In genomic region chr11:62427630-62428233, GRCh38 we compare ENCODE assay signal across 8 cellular contexts. TPM values are rescaled to one million over a fixed set of nuclear protein-coding genes. Genes with fewer than 3 reads are reported as not detected.
DNase-seq lines count a peak whose midpoint lies in the region; ATAC-seq and TF ChIP-seq lines count a peak whose summit lies in the region.

No MANE protein-coding gene starts in this region.

- H3K36me3 ChIP-seq in ovary: no peaks in the 10 kb centered on the region

- TF ChIP-seq CTCF in mesothelial cell of epicardium (IDR thresholded peaks at IDR 0.05; ENCODE audit: unreplicated experiment) (no peak), ovary (IDR thresholded peaks at IDR 0.05) (no peak)

- peak overlapping the region; percentile 89 for H3K27ac Mint-ChIP-seq in activated T-helper 2 cell treated with anti-CD3 and anti-CD28 coated beads, Interferon-gamma antibody, Interleukin-2, Interleukin-4, amounts not matched to agents 10 μg/mL and 5 μg/mL and 100 μg/mL, durations not matched to agents 14 hours and 24 hours and 36 hours
- peak overlapping the region; percentile 90 for H3K27ac Mint-ChIP-seq in mesothelial cell of epicardium

- ATAC-seq in GM19452 (IDR thresholded peaks at IDR 0.05; ENCODE audit: unreplicated experiment): no peak

- H3K4me1 ChIP-seq in ovary (ENCODE audit: insufficient read depth): peaks cover 2% of the 10 kb centered on the region

- H3K36me3 Mint-ChIP-seq in activated T-helper 2 cell treated with anti-CD3 and anti-CD28 coated beads, Interferon-gamma antibody, Interleukin-2, Interleukin-4, amounts not matched to agents 10 μg/mL and 5 μg/mL and 100 μg/mL, durations not matched to agents 14 hours and 24 hours and 36 hours (ENCODE audit: low read depth): no peaks in the 10 kb centered on the region
- H3K36me3 Mint-ChIP-seq in mesothelial cell of epicardium: no peaks in the 10 kb centered on the region

- peaks cover 53% of the 10 kb centered on the region for H3K4me1 Mint-ChIP-seq in activated T-helper 2 cell treated with anti-CD3 and anti-CD28 coated beads, Interferon-gamma antibody, Interleukin-2, Interleukin-4, amounts not matched to agents 10 μg/mL and 5 μg/mL and 100 μg/mL, durations not matched to agents 14 hours and 24 hours and 36 hours (ENCODE audit: low read depth)
- peaks cover 69% of the 10 kb centered on the region for H3K4me1 Mint-ChIP-seq in mesothelial cell of epicardium

- no peaks in the 10 kb centered on the region for H3K27me3 ChIP-seq in ovary

- H3K4me3 ChIP-seq in ovary: no peak overlapping the region

- 45 to 49% (median 47%) methylated on average over 6 of the region's 6 CpGs for WGBS in ovary, 3 donors

- no peaks in the 10 kb centered on the region for H3K9me3 Mint-ChIP-seq in activated T-helper 2 cell treated with anti-CD3 and anti-CD28 coated beads, Interferon-gamma antibody, Interleukin-2, Interleukin-4, amounts not matched to agents 10 μg/mL and 5 μg/mL and 100 μg/mL, durations not matched to agents 14 hours and 24 hours and 36 hours
- H3K9me3 Mint-ChIP-seq in mesothelial cell of epicardium: peaks cover 6% of the 10 kb centered on the region

- intact Hi-C loops in activated T-helper 2 cell treated with anti-CD3 and anti-CD28 coated beads, Interferon-gamma antibody, Interleukin-2, Interleukin-4, amounts not matched to agents 10 μg/mL and 5 μg/mL and 100 μg/mL, durations not matched to agents 14 hours and 24 hours and 36 hours (cut with micrococcal nuclease): loop anchor here (1.0 to 10.0 kb wide), 4 partner anchors 112 to 267 kb away; no protein-coding TSS in a partner anchor
- intact Hi-C loops in ovary (cut with DNase I): loop anchor here in 1 of 4 donors (10.0 kb wide), 1 partner anchor 267 kb away; no protein-coding TSS in a partner anchor

- no peaks in the 10 kb centered on the region for H3K27me3 Mint-ChIP-seq in activated T-helper 2 cell treated with anti-CD3 and anti-CD28 coated beads, Interferon-gamma antibody, Interleukin-2, Interleukin-4, amounts not matched to agents 10 μg/mL and 5 μg/mL and 100 μg/mL, durations not matched to agents 14 hours and 24 hours and 36 hours (ENCODE audit: low read depth)
- H3K27me3 Mint-ChIP-seq in mesothelial cell of epicardium (ENCODE audit: low read depth): no peaks in the 10 kb centered on the region

- no peak overlapping the region for H3K27ac ChIP-seq in ovary

- DNase-seq in CD1c-positive myeloid dendritic cell (ENCODE audit: extremely low spot score): peak; percentile 78
- peak; percentile 68 for DNase-seq in M059J (ENCODE audit: low read depth)
- peak; percentile 26 for DNase-seq in activated T-helper 2 cell treated with anti-CD3 and anti-CD28 coated beads, Interferon-gamma antibody, Interleukin-2, Interleukin-4, amounts not matched to agents 10 μg/mL and 5 μg/mL and 100 μg/mL, durations not matched to agents 14 hours and 24 hours and 36 hours (ENCODE audit: low spot score)
- DNase-seq in mesothelial cell of epicardium (ENCODE audit: low spot score in 2 of 2, unreplicated experiment in 2 of 2): no peak
- no peak for DNase-seq in islet precursor cell
- DNase-seq in C1 segment of cervical spinal cord (lab: John Stamatoyannopoulos, UW): no peak
- no peak for DNase-seq in ovary

- H3K9me3 ChIP-seq in ovary: no peaks in the 10 kb centered on the region

- peak overlapping the region; percentile 43 for H3K4me3 Mint-ChIP-seq in activated T-helper 2 cell treated with anti-CD3 and anti-CD28 coated beads, Interferon-gamma antibody, Interleukin-2, Interleukin-4, amounts not matched to agents 10 μg/mL and 5 μg/mL and 100 μg/mL, durations not matched to agents 14 hours and 24 hours and 36 hours (ENCODE audit: low read depth)
- H3K4me3 Mint-ChIP-seq in mesothelial cell of epicardium: no peak overlapping the region

- no peak for TF ChIP-seq EP300 in ovary (IDR thresholded peaks at IDR 0.05)

- TF ChIP-seq POLR2A in ovary (IDR thresholded peaks at IDR 0.05): no peak

RNA-seq across cellular contexts. Expression of gene SCGB1A1, which starts 8.9 kb away (rescaled TPM):
- not detected in 2 replicates for total RNA-seq in M059J (2014; rRNA removed; shearing (Covaris generic))
- total RNA-seq in activated T-helper 2 cell treated with anti-CD3 and anti-CD28 coated beads, Interferon-gamma antibody, Interleukin-2, Interleukin-4, amounts not matched to agents 10 μg/mL and 5 μg/mL and 100 μg/mL, durations not matched to agents 14 hours and 24 hours and 36 hours: not detected in 2 replicates
- total RNA-seq in mesothelial cell of epicardium (not detected in 3 replicates), ovary (10 to 100 TPM in 1 of 7 donors, 1 to 10 TPM in 1, not detected in 5; 1.8 to 11.6 TPM)
- polyA plus RNA-seq in ovary: not detected

Comparison
In these comparisons a context has a peak if more than half of its experiments do, and no peak if none do; other contexts are left out.
1. DNase-seq: peak in CD1c-positive myeloid dendritic cell (single experiment), M059J (single experiment) and activated T-helper 2 cell treated with anti-CD3 and anti-CD28 coated beads, Interferon-gamma antibody, Interleukin-2, Interleukin-4, amounts not matched to agents 10 μg/mL and 5 μg/mL and 100 μg/mL, durations not matched to agents 14 hours and 24 hours and 36 hours (single experiment); none in mesothelial cell of epicardium (0 of 2), islet precursor cell (single experiment), C1 segment of cervical spinal cord (0 of 14) and ovary (0 of 5).